8 cellular contexts compared by ENCODE assay signal in the genomic region with DNA sequence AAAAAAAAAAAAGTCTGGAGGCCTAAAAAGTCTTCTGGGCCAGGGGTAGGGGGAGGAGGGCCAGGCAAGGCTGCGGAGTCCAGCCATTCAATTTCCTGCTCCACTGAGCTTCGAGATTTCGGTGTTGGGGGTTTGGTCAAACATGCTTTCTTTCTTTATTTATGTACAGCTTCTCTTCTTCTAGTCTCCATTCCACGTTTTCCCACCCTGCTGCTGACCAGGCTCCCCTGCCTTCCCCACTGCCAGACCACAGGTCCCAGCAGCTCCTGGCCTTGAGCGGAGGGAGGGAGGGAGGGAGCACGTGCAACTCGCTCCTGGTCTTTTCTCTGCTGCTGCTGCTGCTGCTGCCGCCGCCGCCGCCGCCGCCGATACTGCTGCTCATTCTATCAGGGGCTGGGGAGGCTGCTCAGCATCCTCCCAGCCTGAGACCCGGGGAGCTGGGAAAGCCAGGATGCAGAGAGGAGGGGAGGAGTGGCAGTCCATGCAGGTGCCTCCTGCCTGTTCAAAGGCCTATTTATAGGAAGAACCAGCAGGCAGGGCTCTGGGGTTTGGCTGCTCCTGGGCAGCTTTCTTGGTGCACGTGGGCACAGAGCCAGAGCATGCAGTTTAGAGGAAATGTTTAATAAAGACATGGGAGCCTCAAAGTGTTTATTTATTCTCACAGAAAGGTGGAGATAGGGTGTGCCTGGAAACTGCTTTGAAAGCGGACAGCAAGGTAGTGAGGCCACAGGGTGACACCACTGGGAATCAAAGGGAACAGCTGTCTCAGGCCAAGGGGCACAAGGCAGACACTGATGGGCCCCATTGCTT. TPM values are rescaled to one million over a fixed set of nuclear protein-coding genes. Genes with fewer than 3 reads are reported as not detected.
DNase-seq lines count a peak whose midpoint lies in the region; FAIRE-seq and TF ChIP-seq lines count a peak whose summit lies in the region.

No MANE protein-coding gene starts in this region.

- no peak for TF ChIP-seq EP300 in esophagus muscularis mucosa (IDR thresholded peaks at IDR 0.05)

- peak overlapping the region; percentile 73 to 87 (median 86) for H3K27ac ChIP-seq in esophagus muscularis mucosa (replicated peaks in 1 of 4)

- peak overlapping the region; percentile 39 to 56 (median 44) for H3K4me3 ChIP-seq in esophagus muscularis mucosa

- peak overlapping the region; percentile 83 for H3K27ac Mint-ChIP-seq in neural crest cell (ENCODE audit: unreplicated experiment)
- no peak overlapping the region for H3K27ac Mint-ChIP-seq in activated naive CD4-positive, alpha-beta T cell treated with anti-CD3 and anti-CD28 coated beads, Interleukin-2, amount 10 ng/mL, durations not matched to agents 7 days and 5 days

- no peaks in the 10 kb centered on the region for H3K36me3 ChIP-seq in esophagus muscularis mucosa

- no peaks in the 10 kb centered on the region for H3K9me3 Mint-ChIP-seq in neural crest cell
- no peaks in the 10 kb centered on the region for H3K9me3 Mint-ChIP-seq in activated naive CD4-positive, alpha-beta T cell treated with anti-CD3 and anti-CD28 coated beads, Interleukin-2, amount 10 ng/mL, durations not matched to agents 7 days and 5 days

- 6% methylated on average over 17 of the region's 17 CpGs for WGBS in esophagus muscularis mucosa

- no peaks in the 10 kb centered on the region for H3K36me3 Mint-ChIP-seq in neural crest cell (ENCODE audit: low read depth)
- no peaks in the 10 kb centered on the region for H3K36me3 Mint-ChIP-seq in activated naive CD4-positive, alpha-beta T cell treated with anti-CD3 and anti-CD28 coated beads, Interleukin-2, amount 10 ng/mL, durations not matched to agents 7 days and 5 days

- peak overlapping the region; percentile 80 for H3K4me3 Mint-ChIP-seq in neural crest cell
- no peak overlapping the region for H3K4me3 Mint-ChIP-seq in activated naive CD4-positive, alpha-beta T cell treated with anti-CD3 and anti-CD28 coated beads, Interleukin-2, amount 10 ng/mL, durations not matched to agents 7 days and 5 days

- H3K9me3 ChIP-seq in esophagus muscularis mucosa = no peaks in the 10 kb centered on the region

- no peak for TF ChIP-seq POLR2A in esophagus muscularis mucosa (IDR thresholded peaks at IDR 0.05; ENCODE audit: low read depth)

- peaks cover 41% of the 10 kb centered on the region for H3K27me3 Mint-ChIP-seq in neural crest cell (ENCODE audit: low read depth)
- peaks cover 70% of the 10 kb centered on the region for H3K27me3 Mint-ChIP-seq in activated naive CD4-positive, alpha-beta T cell treated with anti-CD3 and anti-CD28 coated beads, Interleukin-2, amount 10 ng/mL, durations not matched to agents 7 days and 5 days

- intact Hi-C loops in esophagus muscularis mucosa (cut with DNase I) = loop anchor here (5.0 to 10.0 kb wide), 2 partner anchors 103 to 239 kb away; no protein-coding TSS in a partner anchor

- FAIRE-seq in urothelium cell line (lab: Jason Lieb, UNC) = no peak

- peaks cover 39% of the 10 kb centered on the region for H3K4me1 Mint-ChIP-seq in neural crest cell
- H3K4me1 Mint-ChIP-seq in activated naive CD4-positive, alpha-beta T cell treated with anti-CD3 and anti-CD28 coated beads, Interleukin-2, amount 10 ng/mL, durations not matched to agents 7 days and 5 days = peaks cover 6% of the 10 kb centered on the region

- H3K27me3 ChIP-seq in esophagus muscularis mucosa = peaks cover 0 to 11% (median 5%) of the 10 kb centered on the region in 4 donors

- CTCF ChIA-PET in activated naive CD4-positive, alpha-beta T cell treated with anti-CD3 and anti-CD28 coated beads, Interleukin-2, amount 10 ng/mL, durations not matched to agents 7 days and 5 days (lab: Charles Lee) = interaction anchor here (0.7 kb wide), 1 partner anchor 239 kb away, joined by 5 read pairs; no protein-coding TSS in a partner anchor

- TF ChIP-seq CTCF in esophagus muscularis mucosa (IDR thresholded peaks at IDR 0.05) (no peak), neural crest cell (conservative IDR thresholded peaks at IDR 0.05) (no peak)

- H3K4me1 ChIP-seq in esophagus muscularis mucosa = peaks cover 48 to 56% (median 54%) of the 10 kb centered on the region in 4 donors

- DNase-seq in DMS153 (lab: John Stamatoyannopoulos, UW) (peak; percentile 96), NCI-H345 treated with DMSO at 0.1 percent for 48 hours (lab: John Stamatoyannopoulos, UW; ENCODE audit: unreplicated experiment) (peak; percentile 64), esophagus muscularis mucosa (ENCODE audit: extremely low spot score) (no peak), neural crest cell (ENCODE audit: low read depth, low spot score) (no peak), urothelium cell line (ENCODE audit: low spot score) (no peak), RKO (ENCODE audit: low spot score) (no peak), activated T-cell treated with anti-CD3 and anti-CD28 coated beads for 4 hours (no peak)
- no peak for DNase-seq in activated naive CD4-positive, alpha-beta T cell treated with anti-CD3 and anti-CD28 coated beads, Interleukin-2, amount 10 ng/mL, durations not matched to agents 7 days and 5 days

RNA-seq across cellular contexts. Expression of a gene that starts 23.4 kb away (rescaled TPM):
- total RNA-seq in esophagus muscularis mucosa = 10 to 100 TPM; 25.7 to 53.0 (median 30.6) TPM
- total RNA-seq in neural crest cell = 40.1 and 46.0 TPM in 2 replicates

Comparison
In these comparisons a context has a peak if more than half of its experiments do, and no peak if none do; other contexts are left out.
1. DNase-seq: peak in DMS153 (single experiment) and NCI-H345 treated with DMSO at 0.1 percent for 48 hours (single experiment); none in esophagus muscularis mucosa (single experiment), neural crest cell (single experiment), urothelium cell line (single experiment), activated naive CD4-positive, alpha-beta T cell treated with anti-CD3 and anti-CD28 coated beads, Interleukin-2, amount 10 ng/mL, durations not matched to agents 7 days and 5 days (single experiment), RKO (single experiment) and activated T-cell treated with anti-CD3 and anti-CD28 coated beads for 4 hours (single experiment).